ENCODE assay signal across 8 cellular contexts in genomic region chr2:45651415-45652089, GRCh38. TPM values are rescaled to one million over a fixed set of nuclear protein-coding genes. Genes with fewer than 3 reads are reported as not detected.
DNase-seq lines count a peak whose midpoint lies in the region; ATAC-seq and TF ChIP-seq lines count a peak whose summit lies in the region.

Gene PRKCE, plus strand, starts transcription at chr2:45651675.

- H3K9me3 Mint-ChIP-seq in CD4-positive, CD25-positive, alpha-beta regulatory T cell: peaks cover 0 to 3% (median 0%) of the 10 kb centered on the region in 7 donors

- H3K27me3 Mint-ChIP-seq in CD4-positive, CD25-positive, alpha-beta regulatory T cell: peaks cover 42% of the 10 kb centered on the region

- H3K4me1 ChIP-seq in CD4-positive, CD25-positive, alpha-beta regulatory T cell (ENCODE audit: control insufficient read depth, insufficient read depth, low read length, poor library complexity, severe bottlenecking): peaks cover 29% of the 10 kb centered on the region

- no peaks in the 10 kb centered on the region for H3K27me3 ChIP-seq in CD4-positive, CD25-positive, alpha-beta regulatory T cell (ENCODE audit: control insufficient read depth, insufficient read depth, low read length)
- H3K27me3 ChIP-seq in HL-60 (ENCODE audit: insufficient read depth, poor library complexity, severe bottlenecking): peaks cover 17% of the 10 kb centered on the region

- peak within 1 kb of the TSS; percentile 94 to 98 (median 96) for H3K4me3 Mint-ChIP-seq in CD4-positive, CD25-positive, alpha-beta regulatory T cell

- peak within 1 kb of the TSS; percentile 68 for H3K27ac ChIP-seq in CD4-positive, CD25-positive, alpha-beta regulatory T cell (ENCODE audit: insufficient read depth, low read length, poor library complexity, severe bottlenecking)
- H3K27ac ChIP-seq in HL-60 (replicated peaks): peak within 1 kb of the TSS; percentile 66
- H3K27ac ChIP-seq in cingulate gyrus (ENCODE audit: low read depth, low read length): peak within 1 kb of the TSS; percentile 88

- peak within 1 kb of the TSS; percentile 87 for H3K4me3 ChIP-seq in CD4-positive, CD25-positive, alpha-beta regulatory T cell (ENCODE audit: low read depth, low read length)
- H3K4me3 ChIP-seq in HL-60 (replicated peaks; ENCODE audit: insufficient read depth, low read length): peak within 1 kb of the TSS; percentile 81

- H3K36me3 Mint-ChIP-seq in CD4-positive, CD25-positive, alpha-beta regulatory T cell: no peaks in the 10 kb centered on the region

- ATAC-seq in CD4-positive, CD25-positive, alpha-beta regulatory T cell (ENCODE audit: low read depth in 2 of 2): peak; percentile 9 to 12
- ATAC-seq in GM19467 (IDR thresholded peaks at IDR 0.05; ENCODE audit: unreplicated experiment): peak; percentile 17

- peaks cover 8 to 31% (median 25%) of the 10 kb centered on the region in 4 donors for H3K4me1 Mint-ChIP-seq in CD4-positive, CD25-positive, alpha-beta regulatory T cell

- TF ChIP-seq CTCF in HL-60 (IDR thresholded peaks at IDR 0.05; ENCODE audit: insufficient read depth, low read length): no peak

- DNase-seq in CD4-positive, CD25-positive, alpha-beta regulatory T cell: peak; percentile 10 to 57 (median 13)
- DNase-seq in HL-60 (ENCODE audit: low read depth in 1 of 2, low spot score in 1 of 2) (peak in 1 of 2 experiments; percentile 35), kidney tubule cell (ENCODE audit: low spot score) (peak; percentile 31), NCI-H2107 treated with DMSO at 0.1 percent for 48 hours (lab: John Stamatoyannopoulos, UW; ENCODE audit: unreplicated experiment) (no peak)
- DNase-seq in activated CD4-positive, CD25-positive, alpha-beta regulatory T cell (lab: John Stamatoyannopoulos, UW): peak in 3 of 4 experiments; percentile 29 to 43 (median 41)
- peak; percentile 2 to 44 for DNase-seq in stimulated activated CD4-positive, alpha-beta T cell treated with anti-CD3 and anti-CD28 coated beads, Interleukin-15, amount 100 ng/mL, for 1 hour (ENCODE audit: low read depth in 1 of 2, low spot score in 1 of 2)

- H3K9me3 ChIP-seq in CD4-positive, CD25-positive, alpha-beta regulatory T cell (ENCODE audit: control insufficient read depth in 2 of 2, low read length in 2 of 2): no peaks in the 10 kb centered on the region

- no peaks in the 10 kb centered on the region for H3K36me3 ChIP-seq in CD4-positive, CD25-positive, alpha-beta regulatory T cell (ENCODE audit: control insufficient read depth, insufficient read depth, low read length)

- peak within 1 kb of the TSS; percentile 94 to 98 (median 95) for H3K27ac Mint-ChIP-seq in CD4-positive, CD25-positive, alpha-beta regulatory T cell

RNA-seq across cellular contexts. Expression of gene PRKCE, which starts in this region (rescaled TPM):
- 16.5 TPM for total RNA-seq in CD4-positive, CD25-positive, alpha-beta regulatory T cell
- 1 to 10 TPM in 3 of 4 donors, under 1 TPM in 1; 0.78 to 1.9 (median 1.2) TPM for polyA plus RNA-seq in CD4-positive, CD25-positive, alpha-beta regulatory T cell
